In genomic region chr4:103892616-103893015, GRCh38 we compare ENCODE assay signal across 24 cellular contexts.
"Had no signal": no experiment of that assay in that cellular context is flagged by ENCODE, and none has a peak within 500 bp of the region (broad histone marks: within the 10 kb centered on the region; RNA-seq: fewer than 3 reads in every experiment).

No MANE protein-coding gene starts in this region.

- H3K4me3 Mint-ChIP-seq: naive thymus-derived CD8-positive, alpha-beta T cell; stimulated activated memory B cell treated with anti-CD40 and anti-IgM and Interleukin-4, amounts not matched to agents 10 μg/mL and 1 μg/mL and 100 μg/mL, for 72 hours; stimulated activated naive CD8-positive, alpha-beta T cell treated with anti-CD3 and anti-CD28 coated beads, Interleukin-15, Interleukin-2, amounts not matched to agents 100 ng/mL and 50 ng/mL, for 24 hours had no signal

- DNase-seq: cortex of kidney; dorsolateral prefrontal cortex; effector CD8-positive, alpha-beta T cell; gastrocnemius medialis; heart right ventricle; hypothalamus; islet precursor cell; mammary epithelial cell; mucosa of descending colon; naive thymus-derived CD8-positive, alpha-beta T cell; psoas muscle; retina; right lobe of liver; spleen; stimulated activated CD4-positive, alpha-beta T cell treated with anti-CD3 and anti-CD28 coated beads, Interleukin-15, amount 100 ng/mL, for 24 hours; stimulated activated CD4-positive, alpha-beta T cell treated with anti-CD3 and anti-CD28 coated beads, Interleukin-1b, Interleukin-23, amount 100 ng/mL, for 48 hours; stimulated activated CD4-positive, alpha-beta T cell treated with anti-CD3 and anti-CD28 coated beads, Interleukin-4, amount 100 ng/mL, for 24 hours; testis; upper lobe of right lung had no signal

- H3K27me3 Mint-ChIP-seq: naive thymus-derived CD8-positive, alpha-beta T cell; stimulated activated memory B cell treated with anti-CD40 and anti-IgM and Interleukin-4, amounts not matched to agents 10 μg/mL and 1 μg/mL and 100 μg/mL, for 72 hours; stimulated activated naive CD8-positive, alpha-beta T cell treated with anti-CD3 and anti-CD28 coated beads, Interleukin-15, Interleukin-2, amounts not matched to agents 100 ng/mL and 50 ng/mL, for 24 hours had no signal

- ATAC-seq: gastrocnemius medialis; heart right ventricle; left lobe of liver; mucosa of descending colon; naive thymus-derived CD8-positive, alpha-beta T cell; psoas muscle; right lobe of liver; stimulated activated memory B cell treated with anti-CD40 and anti-IgM and Interleukin-4, amounts not matched to agents 10 μg/mL and 1 μg/mL and 100 μg/mL, for 72 hours; upper lobe of right lung had no signal

- H3K4me3 ChIP-seq: dorsolateral prefrontal cortex, gastrocnemius medialis, heart right ventricle, mucosa of descending colon, psoas muscle, right lobe of liver, spleen, testis, tibial nerve, upper lobe of right lung had no signal

- H3K27me3 ChIP-seq: dorsolateral prefrontal cortex, gastrocnemius medialis, heart right ventricle, neutrophil, right lobe of liver, spleen, testis, tibial nerve, upper lobe of right lung had no signal

- H3K9me3 Mint-ChIP-seq: stimulated activated memory B cell treated with anti-CD40 and anti-IgM and Interleukin-4, amounts not matched to agents 10 μg/mL and 1 μg/mL and 100 μg/mL, for 72 hours had no signal

- H3K36me3 Mint-ChIP-seq: naive thymus-derived CD8-positive, alpha-beta T cell; stimulated activated memory B cell treated with anti-CD40 and anti-IgM and Interleukin-4, amounts not matched to agents 10 μg/mL and 1 μg/mL and 100 μg/mL, for 72 hours had no signal

- H3K27ac ChIP-seq: dorsolateral prefrontal cortex, gastrocnemius medialis, heart right ventricle, neutrophil, psoas muscle, right lobe of liver, spleen, testis, tibial nerve, upper lobe of right lung had no signal

- H3K36me3 ChIP-seq: gastrocnemius medialis, heart right ventricle, neutrophil, right lobe of liver, spleen, tibial nerve, upper lobe of right lung had no signal

- H3K4me1 Mint-ChIP-seq: naive thymus-derived CD8-positive, alpha-beta T cell; stimulated activated memory B cell treated with anti-CD40 and anti-IgM and Interleukin-4, amounts not matched to agents 10 μg/mL and 1 μg/mL and 100 μg/mL, for 72 hours had no signal

- H3K4me1 ChIP-seq: gastrocnemius medialis, heart right ventricle, psoas muscle, right lobe of liver, spleen, testis, tibial nerve, upper lobe of right lung had no signal

- H3K9me3 ChIP-seq: gastrocnemius medialis, neutrophil, right lobe of liver, testis, upper lobe of right lung had no signal

- H3K27ac Mint-ChIP-seq: naive thymus-derived CD8-positive, alpha-beta T cell; stimulated activated memory B cell treated with anti-CD40 and anti-IgM and Interleukin-4, amounts not matched to agents 10 μg/mL and 1 μg/mL and 100 μg/mL, for 72 hours; stimulated activated naive CD8-positive, alpha-beta T cell treated with anti-CD3 and anti-CD28 coated beads, Interleukin-15, Interleukin-2, amounts not matched to agents 100 ng/mL and 50 ng/mL, for 24 hours had no signal
